Comparison of ENCODE assay signal across 14 cellular contexts in genomic region chr18:37242091-37242490, GRCh38.
DNase-seq lines count a peak whose midpoint lies in the region; ATAC-seq, FAIRE-seq and TF ChIP-seq lines count a peak whose summit lies in the region.
"Had no signal": no experiment of that assay in that cellular context is flagged by ENCODE, and none has a peak within 500 bp of the region (broad histone marks: within the 10 kb centered on the region; RNA-seq: fewer than 3 reads in every experiment).

No MANE protein-coding gene starts in this region.

- H3K36me3 ChIP-seq in K562 (ENCODE audit: control insufficient read depth, insufficient read depth, low read length) (no peaks in the 10 kb centered on the region), aorta (ENCODE audit: control insufficient read depth in 1 of 2, insufficient read depth in 2 of 2, low read length in 1 of 2) (no peaks in the 10 kb centered on the region), PC-9 (ENCODE audit: low read depth) (no peaks in the 10 kb centered on the region)

- FAIRE-seq in K562 (lab: Jason Lieb, UNC), result no peak
- FAIRE-seq: A204.1 had no signal

- no peaks in the 10 kb centered on the region for H3K9me1 ChIP-seq in K562 (ENCODE audit: control insufficient read depth, insufficient read depth, low read length)

- TF ChIP-seq RAD21 in K562 (CRISPR knock-in tag; conservative IDR thresholded peaks at IDR 0.05 in 1 of 2, IDR thresholded peaks at IDR 0.05 in 1 of 2), result no peak

- H3K9ac ChIP-seq in K562 (ENCODE audit: insufficient read depth in 1 of 2, low read depth in 2 of 2, low read length in 2 of 2), result no peak overlapping the region

- H3K4me1 ChIP-seq in K562 (replicated peaks in 1 of 2; ENCODE audit: control insufficient read depth in 2 of 2, insufficient read depth in 2 of 2, low read length in 2 of 2) (peaks cover 0 to 4% of the 10 kb centered on the region in 2 experiments; a peak in 1 of 5 replicates), aorta (ENCODE audit: control insufficient read depth in 1 of 2, insufficient read depth in 2 of 2, low read length in 2 of 2) (no peaks in the 10 kb centered on the region), PC-9 (replicated peaks; ENCODE audit: insufficient read depth) (no peaks in the 10 kb centered on the region)

- no peak for DNase-seq in K562 (ENCODE audit: extremely low read depth in 1 of 4, low spot score in 3 of 4)
- peak; percentile 35 for DNase-seq in left kidney (ENCODE audit: low read depth, low spot score)
- peak; percentile 46 for DNase-seq in posterior vena cava (ENCODE audit: low spot score)
- no peak for DNase-seq in aorta
- no peak for DNase-seq in PC-9
- DNase-seq in HuH-7 (ENCODE audit: low spot score), result no peak
- no peak for DNase-seq in kidney tubule cell (ENCODE audit: low spot score)
- DNase-seq: C1 segment of cervical spinal cord; Calu3; CD4-positive, alpha-beta T cell; DMS 273 treated with DMSO at 0.1 percent for 48 hours had no signal

- no peak for TF ChIP-seq POLR2A in K562 (conservative IDR thresholded peaks at IDR 0.05)

- CTCF ChIA-PET in K562 (lab: Yijun Ruan, JAX; ENCODE audit: low intra/inter-chr PET ratio), result no interaction called here
- CTCF ChIA-PET in PC-9 (lab: Charles Lee), result no interaction called here

- POLR2A ChIA-PET in K562 (lab: Yijun Ruan, JAX), result no interaction called here
- POLR2A ChIA-PET in PC-9 (lab: Charles Lee; ENCODE audit: unreplicated experiment), result no interaction called here

- H3K27ac ChIP-seq in K562 (ENCODE audit: extremely low read depth, low read depth, low read length) (no peak overlapping the region), aorta (ENCODE audit: low read depth in 1 of 2, low read length in 2 of 2) (no peak overlapping the region), PC-9 (no peak overlapping the region)
- H3K27ac ChIP-seq: HL-60 had no signal

- H3K9me3 ChIP-seq in K562 (replicated peaks; ENCODE audit: control insufficient read depth, insufficient read depth, low read depth, low read length), result no peaks in the 10 kb centered on the region
- no peaks in the 10 kb centered on the region for H3K9me3 ChIP-seq in aorta (ENCODE audit: control insufficient read depth, low read length)
- no peaks in the 10 kb centered on the region for H3K9me3 ChIP-seq in PC-9 (ENCODE audit: insufficient read depth, low read depth)

- in situ Hi-C loops in K562 (cut with MboI), result no loop called here

- H3K79me2 ChIP-seq in K562 (ENCODE audit: control insufficient read depth, insufficient read depth, low read length) (no peaks in the 10 kb centered on the region), PC-9 (ENCODE audit: low read depth) (no peaks in the 10 kb centered on the region)

- H3K9me2 ChIP-seq in PC-9 (ENCODE audit: insufficient read depth), result no peaks in the 10 kb centered on the region

- H3F3A ChIP-seq in PC-9 (ENCODE audit: insufficient read depth, low read depth), result no peaks in the 10 kb centered on the region

- BruUV-seq in K562 (replicated peaks; lab: Mats Ljungman, UMichigan) (no TSS peak), PC-9 (replicated peaks; lab: Mats Ljungman, UMichigan) (no TSS peak)

- H2AFZ ChIP-seq in K562 (ENCODE audit: low read depth, low read length), result no peak overlapping the region
- no peak overlapping the region for H2AFZ ChIP-seq in PC-9

- H3K4me2 ChIP-seq in K562 (ENCODE audit: insufficient read depth, low read length), result no peak overlapping the region
- no peak overlapping the region for H3K4me2 ChIP-seq in PC-9

- H3K27me3 ChIP-seq in K562 (ENCODE audit: control insufficient read depth in 2 of 2, insufficient read depth in 2 of 2, low read length in 2 of 2) (peaks cover 8 to 24% of the 10 kb centered on the region in 2 experiments; a peak in 2 of 5 replicates), aorta (ENCODE audit: control insufficient read depth in 1 of 2, insufficient read depth in 2 of 2, low read length in 1 of 2) (no peaks in the 10 kb centered on the region), PC-9 (ENCODE audit: insufficient read depth, low read depth) (no peaks in the 10 kb centered on the region)

- TF ChIP-seq EP300 in K562 (IDR thresholded peaks at IDR 0.05; ENCODE audit: low read length), result no peak

- intact Hi-C loops in K562 (cut with micrococcal nuclease) (no loop called here), posterior vena cava (cut with DNase I) (no loop called here), aorta (cut with DNase I) (no loop called here), PC-9 (cut with micrococcal nuclease; ENCODE audit: unreplicated experiment) (no loop called here)

- H3K4me3 ChIP-seq in K562 (no peak overlapping the region), aorta (ENCODE audit: low read length in 2 of 2) (no peak overlapping the region), PC-9 (no peak overlapping the region)

- H4K20me1 ChIP-seq in K562 (replicated peaks; ENCODE audit: control insufficient read depth, insufficient read depth, low read length), result no peaks in the 10 kb centered on the region
- no peaks in the 10 kb centered on the region for H4K20me1 ChIP-seq in PC-9 (ENCODE audit: insufficient read depth)

- 0% methylated on average over 5 of the region's 6 CpGs for WGBS in K562 (ENCODE audit: insufficient coverage, low coverage, missing lambda C conversion rate)
- 60 to 72% methylated on average over 6 of the region's 6 CpGs for WGBS in aorta, 2 donors

- peak; percentile 17; the same call in 2 of the 3 replicates for ATAC-seq in K562
- peak; percentile 30 for ATAC-seq in aorta (ENCODE audit: low FRiP score)
- ATAC-seq: HCT116 had no signal

- TF ChIP-seq CTCF in K562 (IDR thresholded peaks at IDR 0.05 in 2 of 3, conservative IDR thresholded peaks at IDR 0.05 in 1 of 3; ENCODE audit: insufficient read depth in 2 of 3, low read depth in 1 of 3, low read length in 3 of 3) (no peak), PC-9 (conservative IDR thresholded peaks at IDR 0.05) (no peak)

TF ChIP-seq in K562, 482 proteins besides CTCF, POLR2A, EP300 and RAD21:
- no peak for TF ChIP-seq PPARD (CRISPR knock-in tag; IDR thresholded peaks at IDR 0.05)
- no peak for TF ChIP-seq NUFIP1 (IDR thresholded peaks at IDR 0.05; ENCODE audit: partially characterized antibody)
- TF ChIP-seq, protein P1, sequence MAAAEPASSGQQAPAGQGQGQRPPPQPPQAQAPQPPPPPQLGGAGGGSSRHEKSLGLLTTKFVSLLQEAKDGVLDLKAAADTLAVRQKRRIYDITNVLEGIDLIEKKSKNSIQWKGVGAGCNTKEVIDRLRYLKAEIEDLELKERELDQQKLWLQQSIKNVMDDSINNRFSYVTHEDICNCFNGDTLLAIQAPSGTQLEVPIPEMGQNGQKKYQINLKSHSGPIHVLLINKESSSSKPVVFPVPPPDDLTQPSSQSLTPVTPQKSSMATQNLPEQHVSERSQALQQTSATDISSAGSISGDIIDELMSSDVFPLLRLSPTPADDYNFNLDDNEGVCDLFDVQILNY (CRISPR knock-in tag; IDR thresholded peaks at IDR 0.05), result no peak
- TF ChIP-seq CHCHD3 (CRISPR knock-in tag; IDR thresholded peaks at IDR 0.05), result no peak
- no peak for TF ChIP-seq IRF2 (CRISPR knock-in tag; IDR thresholded peaks at IDR 0.05)

Comparison
In these comparisons a context has a peak if more than half of its experiments do, and no peak if none do; other contexts are left out.
1. DNase-seq: peak in left kidney (single experiment) and posterior vena cava (single experiment); none in K562 (0 of 4), aorta (0 of 2), PC-9 (0 of 2), HuH-7 (single experiment) and kidney tubule cell (single experiment).